Comparison of ENCODE assay signal across 8 cellular contexts in the genomic region with DNA sequence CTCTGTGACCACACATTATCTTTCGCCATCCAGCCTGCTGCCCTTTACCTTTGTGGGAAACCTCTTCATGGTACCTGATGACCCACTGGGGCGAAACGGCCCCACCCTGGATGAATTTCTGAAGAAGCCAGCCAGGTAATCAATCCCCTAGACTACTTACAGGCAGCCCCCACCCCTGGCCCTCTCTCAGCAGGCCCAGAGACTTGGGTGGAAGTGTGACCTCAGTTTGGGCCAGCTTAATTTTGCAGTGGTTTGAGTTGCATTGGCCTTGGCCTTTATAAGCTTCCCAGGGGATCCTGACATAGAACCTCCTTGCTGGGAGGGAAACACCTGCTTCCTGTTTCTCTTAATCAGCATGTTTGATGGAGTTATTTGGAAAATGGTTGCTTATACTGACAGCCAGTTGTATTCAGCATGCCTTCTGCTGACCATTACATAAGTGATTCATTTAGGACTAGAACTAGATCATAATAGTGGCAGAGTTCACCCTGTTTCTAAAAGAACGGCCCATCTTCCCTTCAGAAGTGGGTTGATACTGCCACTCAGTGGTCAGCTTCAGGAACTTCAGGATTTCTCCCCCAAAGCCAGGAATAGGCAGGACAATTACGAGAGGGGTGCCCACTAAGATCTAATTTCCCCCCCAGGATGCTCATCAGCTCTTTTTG. TPM values are rescaled to one million over a fixed set of nuclear protein-coding genes. Genes with fewer than 3 reads are reported as not detected.
DNase-seq lines count a peak whose midpoint lies in the region; ATAC-seq and TF ChIP-seq lines count a peak whose summit lies in the region.

No MANE protein-coding gene starts in this region.

- peaks cover 26% of the 10 kb centered on the region for H3K79me2 ChIP-seq in DND-41 (ENCODE audit: insufficient read depth, low read length)
- H3K79me2 ChIP-seq in HCT116 (ENCODE audit: insufficient read depth, low read length) = peaks cover 19% of the 10 kb centered on the region

- POLR2A ChIA-PET in HCT116 (lab: Charles Lee) = interaction anchor here (1.1 to 1.9 kb wide), 6 partner anchors 71 to 166 kb away, joined by 3 to 9 read pairs (median 3); a partner anchor contains a TSS

- no peak for TF ChIP-seq POLR2A in HCT116 (IDR thresholded peaks at IDR 0.05; ENCODE audit: borderline replicate concordance, extremely low read depth, insufficient read depth, insufficient read length)

- no peaks in the 10 kb centered on the region for H3K9me3 Mint-ChIP-seq in nephron

- peaks cover 58% of the 10 kb centered on the region for H3K36me3 Mint-ChIP-seq in nephron (ENCODE audit: low read depth)

- H3K27ac ChIP-seq in DND-41 (ENCODE audit: low read length) (peak overlapping the region; percentile 59), HCT116 (ENCODE audit: low read depth, low read length) (no peak overlapping the region)

- DNase-seq in DND-41 (peak; percentile 53), HCT116 (ENCODE audit: low read depth, low spot score) (peak; percentile 50), NCI-H2227 treated with DMSO at 0.1 percent for 48 hours (lab: John Stamatoyannopoulos, UW) (peak; percentile 66), fibroblast of gingiva (ENCODE audit: low read depth) (peak; percentile 76)
- peak; percentile 25 to 27 for DNase-seq in activated CD4-positive, alpha-beta T cell treated with anti-CD3 and anti-CD28 coated beads, Interleukin-2, amount 50 U/mL, for 4 hours
- DNase-seq in effector CD8-positive, alpha-beta T cell (lab: John Stamatoyannopoulos, UW) = no peak

- CTCF ChIA-PET in HCT116 (lab: Charles Lee) = interaction anchor here (0.5 to 4.6 kb wide), 11 partner anchors 30 to 217 kb away, joined by 3 to 82 read pairs (median 7); a partner anchor contains a TSS

- H2AFZ ChIP-seq in DND-41 (ENCODE audit: low read depth, low read length) = no peak overlapping the region
- no peak overlapping the region for H2AFZ ChIP-seq in HCT116 (ENCODE audit: low read depth, low read length, poor library complexity, severe bottlenecking)

- H3K4me2 ChIP-seq in DND-41 (ENCODE audit: insufficient read depth, low read length) (no peak overlapping the region), HCT116 (ENCODE audit: low read length) (no peak overlapping the region)

- intact Hi-C loops in HCT116 (cut with micrococcal nuclease) = loop anchor here (1.0 to 10.0 kb wide), 4 partner anchors 71 to 422 kb away; a partner anchor contains a TSS

- peaks cover 31% of the 10 kb centered on the region for H3K4me1 Mint-ChIP-seq in nephron

- H3K27ac Mint-ChIP-seq in nephron = peak overlapping the region; percentile 61 to 76 (median 65)

- H3K4me3 Mint-ChIP-seq in nephron = peak overlapping the region in 2 of 3 experiments; percentile 9 to 29

- no peaks in the 10 kb centered on the region for H3K9me2 ChIP-seq in HCT116 (ENCODE audit: insufficient read depth)

- H3K27me3 ChIP-seq in DND-41 (ENCODE audit: insufficient read depth, low read length, poor library complexity) (no peaks in the 10 kb centered on the region), HCT116 (ENCODE audit: insufficient read depth, low read length) (no peaks in the 10 kb centered on the region)

- TF ChIP-seq CTCF in DND-41 (IDR thresholded peaks at IDR 0.05; ENCODE audit: borderline replicate concordance, extremely low read depth, low read length, poor library complexity, severe bottlenecking) (peak; percentile 79), HCT116 (IDR thresholded peaks at IDR 0.05 in 2 of 3, conservative IDR thresholded peaks at IDR 0.05 in 1 of 3; ENCODE audit: borderline replicate concordance in 1 of 3, insufficient read depth in 1 of 3, low read depth in 2 of 3, low read length in 2 of 3) (peak; percentile 79 to 86 (median 80)), nephron (IDR thresholded peaks at IDR 0.05; ENCODE audit: unreplicated experiment in 3 of 3) (peak; percentile 72 to 79 (median 74))

- ATAC-seq in DND-41 (ENCODE audit: insufficient read depth, low read depth) = peak; percentile 46
- peak; percentile 63 for ATAC-seq in HCT116
- ATAC-seq in HG03469 (IDR thresholded peaks at IDR 0.05; ENCODE audit: unreplicated experiment) = no peak

- H3K36me3 ChIP-seq in DND-41 (ENCODE audit: insufficient read depth, low read length) (peaks cover 90% of the 10 kb centered on the region), HCT116 (ENCODE audit: control insufficient read depth in 1 of 2, insufficient read depth in 2 of 2, low read length in 2 of 2) (peaks cover 27 to 39% of the 10 kb centered on the region in 2 experiments; a peak in 3 of 4 replicates)

- no TSS peak for BruUV-seq in HCT116 (replicated peaks; lab: Mats Ljungman, UMichigan)

- H3K27me3 Mint-ChIP-seq in nephron (ENCODE audit: low read depth) = no peaks in the 10 kb centered on the region

- H3K4me1 ChIP-seq in DND-41 (ENCODE audit: insufficient read depth, low read length) (peaks cover 48% of the 10 kb centered on the region), HCT116 (ENCODE audit: control insufficient read depth in 1 of 2, insufficient read depth in 2 of 2, low read length in 2 of 2) (peaks cover 6 to 14% of the 10 kb centered on the region in 2 experiments)

- H3K4me3 ChIP-seq in DND-41 (ENCODE audit: low read depth in 1 of 2, low read length in 2 of 2) (no peak overlapping the region), HCT116 (replicated peaks in 1 of 2; ENCODE audit: low read depth in 1 of 2, low read length in 2 of 2) (no peak overlapping the region)

- H4K20me1 ChIP-seq in DND-41 (ENCODE audit: insufficient read depth, low read length) (peaks cover 25% of the 10 kb centered on the region), HCT116 (ENCODE audit: insufficient read depth) (no peaks in the 10 kb centered on the region)

- TF ChIP-seq RAD21 in HCT116 (IDR thresholded peaks at IDR 0.05; ENCODE audit: low read depth) = peak; percentile 79

- H3K9ac ChIP-seq in DND-41 (ENCODE audit: low read depth, low read length) (no peak overlapping the region), HCT116 (ENCODE audit: low read length) (no peak overlapping the region)

- RAD21 ChIA-PET in HCT116 (lab: Charles Lee; ENCODE audit: low non-redundant PET in 1 of 2, low total read pairs in 2 of 2, uncharacterized antibody in 2 of 2, unreplicated experiment in 2 of 2) = interaction anchor here in 1 of 2 experiments (1.0 kb wide), 1 partner anchor 103 kb away, joined by 4 read pairs; no protein-coding TSS in a partner anchor

- H3K9me3 ChIP-seq in DND-41 (ENCODE audit: insufficient read depth, low read length, severe bottlenecking) (no peaks in the 10 kb centered on the region), HCT116 (ENCODE audit: control insufficient read depth in 1 of 2, insufficient read depth in 1 of 2, low read depth in 1 of 2, low read length in 2 of 2) (no peaks in the 10 kb centered on the region)

TF ChIP-seq in HCT116, 20 proteins besides CTCF, POLR2A, EP300 and RAD21 (continues in another document):
- TF ChIP-seq JUND (IDR thresholded peaks at IDR 0.05) (no peak), CEBPB (IDR thresholded peaks at IDR 0.05; ENCODE audit: low read depth) (no peak), CBX3 (IDR thresholded peaks at IDR 0.05; ENCODE audit: low read depth) (no peak)
- TF ChIP-seq, protein P1, sequence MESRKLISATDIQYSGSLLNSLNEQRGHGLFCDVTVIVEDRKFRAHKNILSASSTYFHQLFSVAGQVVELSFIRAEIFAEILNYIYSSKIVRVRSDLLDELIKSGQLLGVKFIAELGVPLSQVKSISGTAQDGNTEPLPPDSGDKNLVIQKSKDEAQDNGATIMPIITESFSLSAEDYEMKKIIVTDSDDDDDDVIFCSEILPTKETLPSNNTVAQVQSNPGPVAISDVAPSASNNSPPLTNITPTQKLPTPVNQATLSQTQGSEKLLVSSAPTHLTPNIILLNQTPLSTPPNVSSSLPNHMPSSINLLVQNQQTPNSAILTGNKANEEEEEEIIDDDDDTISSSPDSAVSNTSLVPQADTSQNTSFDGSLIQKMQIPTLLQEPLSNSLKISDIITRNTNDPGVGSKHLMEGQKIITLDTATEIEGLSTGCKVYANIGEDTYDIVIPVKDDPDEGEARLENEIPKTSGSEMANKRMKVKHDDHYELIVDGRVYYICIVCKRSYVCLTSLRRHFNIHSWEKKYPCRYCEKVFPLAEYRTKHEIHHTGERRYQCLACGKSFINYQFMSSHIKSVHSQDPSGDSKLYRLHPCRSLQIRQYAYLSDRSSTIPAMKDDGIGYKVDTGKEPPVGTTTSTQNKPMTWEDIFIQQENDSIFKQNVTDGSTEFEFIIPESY (IDR thresholded peaks at IDR 0.05; ENCODE audit: extremely low read depth, insufficient replicate concordance, low read length) = no peak
- TF ChIP-seq, protein P2, sequence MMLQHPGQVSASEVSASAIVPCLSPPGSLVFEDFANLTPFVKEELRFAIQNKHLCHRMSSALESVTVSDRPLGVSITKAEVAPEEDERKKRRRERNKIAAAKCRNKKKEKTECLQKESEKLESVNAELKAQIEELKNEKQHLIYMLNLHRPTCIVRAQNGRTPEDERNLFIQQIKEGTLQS (IDR thresholded peaks at IDR 0.05) = no peak
- TF ChIP-seq, protein P3, sequence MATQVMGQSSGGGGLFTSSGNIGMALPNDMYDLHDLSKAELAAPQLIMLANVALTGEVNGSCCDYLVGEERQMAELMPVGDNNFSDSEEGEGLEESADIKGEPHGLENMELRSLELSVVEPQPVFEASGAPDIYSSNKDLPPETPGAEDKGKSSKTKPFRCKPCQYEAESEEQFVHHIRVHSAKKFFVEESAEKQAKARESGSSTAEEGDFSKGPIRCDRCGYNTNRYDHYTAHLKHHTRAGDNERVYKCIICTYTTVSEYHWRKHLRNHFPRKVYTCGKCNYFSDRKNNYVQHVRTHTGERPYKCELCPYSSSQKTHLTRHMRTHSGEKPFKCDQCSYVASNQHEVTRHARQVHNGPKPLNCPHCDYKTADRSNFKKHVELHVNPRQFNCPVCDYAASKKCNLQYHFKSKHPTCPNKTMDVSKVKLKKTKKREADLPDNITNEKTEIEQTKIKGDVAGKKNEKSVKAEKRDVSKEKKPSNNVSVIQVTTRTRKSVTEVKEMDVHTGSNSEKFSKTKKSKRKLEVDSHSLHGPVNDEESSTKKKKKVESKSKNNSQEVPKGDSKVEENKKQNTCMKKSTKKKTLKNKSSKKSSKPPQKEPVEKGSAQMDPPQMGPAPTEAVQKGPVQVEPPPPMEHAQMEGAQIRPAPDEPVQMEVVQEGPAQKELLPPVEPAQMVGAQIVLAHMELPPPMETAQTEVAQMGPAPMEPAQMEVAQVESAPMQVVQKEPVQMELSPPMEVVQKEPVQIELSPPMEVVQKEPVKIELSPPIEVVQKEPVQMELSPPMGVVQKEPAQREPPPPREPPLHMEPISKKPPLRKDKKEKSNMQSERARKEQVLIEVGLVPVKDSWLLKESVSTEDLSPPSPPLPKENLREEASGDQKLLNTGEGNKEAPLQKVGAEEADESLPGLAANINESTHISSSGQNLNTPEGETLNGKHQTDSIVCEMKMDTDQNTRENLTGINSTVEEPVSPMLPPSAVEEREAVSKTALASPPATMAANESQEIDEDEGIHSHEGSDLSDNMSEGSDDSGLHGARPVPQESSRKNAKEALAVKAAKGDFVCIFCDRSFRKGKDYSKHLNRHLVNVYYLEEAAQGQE (IDR thresholded peaks at IDR 0.05; ENCODE audit: low read depth) = no peak

RNA-seq across cellular contexts. Expression of a gene that starts 6.1 kb away (rescaled TPM):
- total RNA-seq in HCT116 (2021; ENCODE audit: unreplicated experiment) = 61.8 TPM
- polyA plus RNA-seq in HCT116 (2012) = 70.6 and 72.0 TPM in 2 replicates

RNA-seq across cellular contexts. Expression of a gene that starts 6.7 kb away (rescaled TPM):
- 50.1 TPM for total RNA-seq in HCT116 (2021; ENCODE audit: unreplicated experiment)
- 41.0 and 42.0 TPM in 2 replicates for polyA plus RNA-seq in HCT116 (2012)

RNA-seq across cellular contexts. Expression of a gene that starts 7.0 kb away (rescaled TPM):
- 2.0 TPM for total RNA-seq in HCT116 (2021; ENCODE audit: unreplicated experiment)
- 1.0 and 1.4 TPM in 2 replicates for polyA plus RNA-seq in HCT116 (2012)

RNA-seq across cellular contexts. Expression of a gene that starts 37.7 kb away (rescaled TPM):
- total RNA-seq in HCT116 (2021; ENCODE audit: unreplicated experiment) = 0.27 TPM
- polyA plus RNA-seq in HCT116 (2012) = 0.05 and 0.13 TPM in 2 replicates
